In the genomic region with DNA sequence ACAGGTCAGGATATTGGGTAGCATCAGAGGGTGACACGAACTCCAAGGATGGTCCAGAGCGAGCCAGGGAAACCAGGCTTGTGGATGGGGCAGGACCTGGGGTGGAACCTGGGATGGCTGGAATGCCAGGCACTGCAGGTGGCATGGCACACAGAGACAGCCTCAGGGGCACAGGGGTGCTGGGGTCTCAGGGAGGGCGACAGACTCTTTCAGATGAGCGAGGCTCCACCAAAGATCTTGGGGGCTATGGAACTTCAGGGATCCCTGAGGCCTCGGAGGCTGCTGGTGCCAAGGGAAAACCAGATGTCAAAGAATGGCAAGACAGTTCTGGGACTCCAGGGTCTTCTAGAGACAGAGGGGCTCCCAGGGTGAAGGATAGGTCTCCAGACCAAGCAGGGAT, we compare ENCODE assay signal across 15 cellular contexts. TPM values are rescaled to one million over a fixed set of nuclear protein-coding genes. Genes with fewer than 3 reads are reported as not detected.
"Had no signal": no experiment of that assay in that cellular context is flagged by ENCODE, and none has a peak within 500 bp of the region (broad histone marks: within the 10 kb centered on the region; RNA-seq: fewer than 3 reads in every experiment).

No MANE protein-coding gene starts in this region.

- H3K4me1 ChIP-seq: esophagus muscularis mucosa, right atrium auricular region had no signal

- H3K27ac ChIP-seq: epithelial cell of prostate, esophagus muscularis mucosa, hepatocyte, right atrium auricular region had no signal

- FAIRE-seq: endometrium, small intestine had no signal

- H3K36me3 ChIP-seq: esophagus muscularis mucosa, right atrium auricular region had no signal

- H3K9me3 ChIP-seq: esophagus muscularis mucosa, right atrium auricular region had no signal

- ATAC-seq: left colon; naive thymus-derived CD4-positive, alpha-beta T cell had no signal

- H3K4me3 ChIP-seq: esophagus muscularis mucosa, hepatocyte, right atrium auricular region had no signal

- DNase-seq: effector memory CD4-positive, alpha-beta T cell; left colon; mesendoderm; naive thymus-derived CD4-positive, alpha-beta T cell; nephron progenitor cell; small intestine; stimulated activated CD4-positive, alpha-beta T cell treated with anti-CD3 and anti-CD28 coated beads, Interleukin-2, amount 100 ng/mL, for 48 hours; stimulated activated naive CD4-positive, alpha-beta T cell treated with Interleukin-2 at 50 U/mL for 16 hours; trophoblast cell had no signal

- H3K27me3 ChIP-seq: right atrium auricular region had no signal

RNA-seq across cellular contexts. Expression of gene IGFN1, which starts 21.4 kb away (rescaled TPM):
- total RNA-seq: esophagus muscularis mucosa; lung microvascular endothelial cell; naive thymus-derived CD4-positive, alpha-beta T cell; right atrium auricular region had no signal
